In the genomic region with DNA sequence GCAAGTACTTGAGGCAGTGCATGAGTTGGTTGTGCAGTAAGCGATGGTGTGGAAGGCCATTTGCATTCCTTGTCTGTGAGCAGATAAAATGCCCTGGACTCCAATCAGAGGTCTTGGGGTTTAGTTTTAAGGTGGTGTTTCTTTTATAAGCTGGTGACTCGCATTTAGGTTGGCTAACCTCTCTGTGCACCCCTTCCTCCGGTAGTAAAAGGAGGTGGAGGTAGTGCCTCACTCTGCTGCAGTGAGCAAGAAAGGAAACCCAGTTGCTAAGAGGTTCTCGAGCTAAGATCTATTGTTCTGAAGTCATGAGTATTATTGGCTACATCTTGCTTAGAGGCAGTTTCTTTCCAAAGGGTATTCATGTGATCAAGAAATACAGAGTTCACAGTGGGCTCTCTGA, we compare ENCODE assay signal across 19 cellular contexts.
"Had no signal": no experiment of that assay in that cellular context is flagged by ENCODE, and none has a peak within 500 bp of the region (broad histone marks: within the 10 kb centered on the region; RNA-seq: fewer than 3 reads in every experiment).

No MANE protein-coding gene starts in this region.

- DNase-seq: activated gamma-delta T cell; activated naive CD8-positive, alpha-beta T cell treated with anti-CD3 and anti-CD28 coated beads for 36 hours; effector memory CD4-positive, alpha-beta T cell; gastrocnemius medialis; head of caudate nucleus; hypothalamus; left ventricle myocardium inferior; nephron progenitor cell; small intestine; stimulated activated CD4-positive, alpha-beta T cell treated with anti-CD3 and anti-CD28 coated beads, Interleukin-2, amount 100 ng/mL, for 24 hours; stimulated activated naive B cell treated with anti-CD40 and anti-IgM and Interleukin-4, amounts not matched to agents 10 μg/mL and 1 μg/mL and 100 μg/mL, for 72 hours; T-helper 1 cell; T-helper 9 cell had no signal

- H3K4me1 Mint-ChIP-seq: nephron progenitor cell; stimulated activated naive B cell treated with anti-CD40 and anti-IgM and Interleukin-4, amounts not matched to agents 10 μg/mL and 1 μg/mL and 100 μg/mL, for 72 hours had no signal

- H3K4me1 ChIP-seq: breast epithelium, gastrocnemius medialis had no signal

- H3K27ac Mint-ChIP-seq: activated T-helper 1 cell treated with anti-CD3 and anti-CD28 coated beads, Interleukin-12 subunit alpha, Interleukin-12 subunit beta, Interleukin-2, Interleukin-4 antibody, amounts not matched to agents 30 ng/mL and 10 ng/mL and 1 ng/mL, durations not matched to agents 14 hours and 24 hours and 36 hours; mesothelial cell of epicardium; nephron progenitor cell had no signal

- H3K9me3 ChIP-seq: breast epithelium, esophagus muscularis mucosa, gastrocnemius medialis, left ventricle myocardium inferior had no signal

- H3K27ac ChIP-seq: breast epithelium, esophagus muscularis mucosa, gastrocnemius medialis had no signal

- H3K4me3 Mint-ChIP-seq: activated naive CD8-positive, alpha-beta T cell treated with anti-CD3 and anti-CD28 coated beads for 36 hours; activated T-helper 1 cell treated with anti-CD3 and anti-CD28 coated beads, Interleukin-12 subunit alpha, Interleukin-12 subunit beta, Interleukin-2, Interleukin-4 antibody, amounts not matched to agents 30 ng/mL and 10 ng/mL and 1 ng/mL, durations not matched to agents 14 hours and 24 hours and 36 hours; central memory CD8-positive, alpha-beta T cell; mesothelial cell of epicardium; nephron progenitor cell; stimulated activated naive B cell treated with anti-CD40 and anti-IgM and Interleukin-4, amounts not matched to agents 10 μg/mL and 1 μg/mL and 100 μg/mL, for 72 hours had no signal

- H3K4me3 ChIP-seq: breast epithelium, esophagus muscularis mucosa, gastrocnemius medialis, left ventricle myocardium inferior had no signal

- H3K27me3 Mint-ChIP-seq: activated naive CD8-positive, alpha-beta T cell treated with anti-CD3 and anti-CD28 coated beads for 36 hours; central memory CD8-positive, alpha-beta T cell; stimulated activated naive B cell treated with anti-CD40 and anti-IgM and Interleukin-4, amounts not matched to agents 10 μg/mL and 1 μg/mL and 100 μg/mL, for 72 hours had no signal

- ATAC-seq: gastrocnemius medialis; sciatic nerve; stimulated activated naive B cell treated with anti-CD40 and anti-IgM and Interleukin-4, amounts not matched to agents 10 μg/mL and 1 μg/mL and 100 μg/mL, for 72 hours had no signal

- H3K27me3 ChIP-seq: breast epithelium, esophagus muscularis mucosa, gastrocnemius medialis had no signal

- H3K9me3 Mint-ChIP-seq: activated naive CD8-positive, alpha-beta T cell treated with anti-CD3 and anti-CD28 coated beads for 36 hours; activated T-helper 1 cell treated with anti-CD3 and anti-CD28 coated beads, Interleukin-12 subunit alpha, Interleukin-12 subunit beta, Interleukin-2, Interleukin-4 antibody, amounts not matched to agents 30 ng/mL and 10 ng/mL and 1 ng/mL, durations not matched to agents 14 hours and 24 hours and 36 hours; central memory CD8-positive, alpha-beta T cell; mesothelial cell of epicardium; nephron progenitor cell; stimulated activated naive B cell treated with anti-CD40 and anti-IgM and Interleukin-4, amounts not matched to agents 10 μg/mL and 1 μg/mL and 100 μg/mL, for 72 hours had no signal
